Comparison of ENCODE assay signal across 8 cellular contexts in genomic region chr10:43436291-43437140, GRCh38. TPM values are rescaled to one million over a fixed set of nuclear protein-coding genes. Genes with fewer than 3 reads are reported as not detected.
DNase-seq lines count a peak whose midpoint lies in the region.

Gene ZNF487 (plus strand): TSS chr10:43437111. CDS start chr10:43475814, 38,703 bp downstream.

- H3K27ac ChIP-seq in GM23248 (peak within 1 kb of the TSS; percentile 99), KOPT-K1 (ENCODE audit: low read depth, low read length, poor library complexity, severe bottlenecking) (peak within 1 kb of the TSS; percentile 91), SK-N-MC (peak within 1 kb of the TSS; percentile 62), temporal lobe (ENCODE audit: low read depth, low read length) (peak within 1 kb of the TSS; percentile 96)

- no peaks in the 10 kb centered on the region for H3K9me3 ChIP-seq in GM23248 (ENCODE audit: low read depth)
- H3K9me3 ChIP-seq in KOPT-K1 (ENCODE audit: insufficient read depth, low read length, poor library complexity, severe bottlenecking), result no peaks in the 10 kb centered on the region
- H3K9me3 ChIP-seq in SK-N-MC (ENCODE audit: low read depth, low read length), result no peaks in the 10 kb centered on the region

- H3F3A ChIP-seq in GM23248 (ENCODE audit: insufficient read depth), result no peaks in the 10 kb centered on the region

- no peaks in the 10 kb centered on the region for H4K20me1 ChIP-seq in GM23248 (ENCODE audit: insufficient read depth)

- H3K27me3 Mint-ChIP-seq in activated naive CD4-positive, alpha-beta T cell treated with anti-CD3 and anti-CD28 coated beads, Interleukin-2, amount 50 U/mL, for 24 hours, result no peaks in the 10 kb centered on the region

- 0% methylated on average over 56 to 67 of the region's 69 CpGs for WGBS in GM23248 (ENCODE audit: low coverage in 1 of 2, low lambda C conversion rate in 2 of 2, missing lambda C conversion rate in 2 of 2), 2 experiments

- H3K9me3 Mint-ChIP-seq in activated naive CD4-positive, alpha-beta T cell treated with anti-CD3 and anti-CD28 coated beads, Interleukin-2, amount 50 U/mL, for 24 hours, result no peaks in the 10 kb centered on the region

- H3K9ac ChIP-seq in GM23248 (peak within 1 kb of the TSS; percentile 99), SK-N-MC (ENCODE audit: insufficient read length) (peak within 1 kb of the TSS; percentile 81)

- H3K4me3 ChIP-seq in GM23248 (peak within 1 kb of the TSS; percentile 89), SK-N-MC (peak within 1 kb of the TSS; percentile 85)

- peak within 1 kb of the TSS; percentile 97 for H3K4me3 Mint-ChIP-seq in activated naive CD4-positive, alpha-beta T cell treated with anti-CD3 and anti-CD28 coated beads, Interleukin-2, amount 50 U/mL, for 24 hours

- peaks cover 39% of the 10 kb centered on the region for H3K79me2 ChIP-seq in GM23248 (ENCODE audit: insufficient read depth)

- H3K9me2 ChIP-seq in GM23248 (ENCODE audit: insufficient read depth), result no peaks in the 10 kb centered on the region

- peak within 1 kb of the TSS; percentile 88 for H3K4me2 ChIP-seq in GM23248 (ENCODE audit: unreplicated experiment)

- DNase-seq in G401 (ENCODE audit: low spot score) (peak; percentile 89), GM23248 (peak; percentile 95), SK-N-MC (ENCODE audit: low read depth, low spot score) (no peak), globus pallidus (ENCODE audit: low spot score) (peak; percentile 92), occipital lobe (lab: John Stamatoyannopoulos, UW) (peak; percentile 88)

- H3K4me1 Mint-ChIP-seq in activated naive CD4-positive, alpha-beta T cell treated with anti-CD3 and anti-CD28 coated beads, Interleukin-2, amount 50 U/mL, for 24 hours, result peaks cover 29% of the 10 kb centered on the region

- H3K36me3 Mint-ChIP-seq in activated naive CD4-positive, alpha-beta T cell treated with anti-CD3 and anti-CD28 coated beads, Interleukin-2, amount 50 U/mL, for 24 hours, result peaks cover 2% of the 10 kb centered on the region

- peak within 1 kb of the TSS; percentile 69 for H2AFZ ChIP-seq in GM23248

- no peaks in the 10 kb centered on the region for H3K27me3 ChIP-seq in GM23248 (replicated peaks; ENCODE audit: insufficient read depth)

- H3K4me1 ChIP-seq in GM23248 (ENCODE audit: insufficient read depth), result peaks cover 3% of the 10 kb centered on the region; the same call in 1 of the 2 replicates

- peak within 1 kb of the TSS; percentile 98 for H3K27ac Mint-ChIP-seq in activated naive CD4-positive, alpha-beta T cell treated with anti-CD3 and anti-CD28 coated beads, Interleukin-2, amount 50 U/mL, for 24 hours

- H3K36me3 ChIP-seq in GM23248 (ENCODE audit: low read depth) (no peaks in the 10 kb centered on the region), KOPT-K1 (ENCODE audit: insufficient read depth, low read length) (no peaks in the 10 kb centered on the region), SK-N-MC (ENCODE audit: insufficient read depth, low read length) (no peaks in the 10 kb centered on the region)

- in situ Hi-C loops in G401 (cut with HindIII; ENCODE audit: low sequenced_read_pairs), result no loop called here
- in situ Hi-C loops in GM23248 (cut with MboI), result no loop called here

RNA-seq across cellular contexts. Expression of gene ZNF487, which starts in this region (rescaled TPM):
- 6.7 and 10.5 TPM in 2 replicates for total RNA-seq in G401 (2014; rRNA removed; shearing (Covaris generic))
- total RNA-seq in GM23248 (2014; rRNA removed; shearing (Covaris generic)), result 6.3 and 11.0 TPM in 2 replicates
- polyA plus RNA-seq in GM23248 (2016; fragmentation: Nextera tagmentation; extraction: Ambion mirVana), result 5.3 and 5.5 TPM in 2 replicates
- 9.7 TPM for total RNA-seq in occipital lobe
- total RNA-seq in temporal lobe, result 12.5 TPM
